8 cellular contexts compared by ENCODE assay signal in genomic region chr7:45768516-45769394, GRCh38.
A peak's percentile ranks its signal among the peaks of the same experiment; 100 is the strongest.
DNase-seq lines count a peak whose midpoint lies in the region; ATAC-seq and TF ChIP-seq lines count a peak whose summit lies in the region.
"Not testable (repeated sequence)": the region's sequence is repeated elsewhere in the genome, so short reads cannot be mapped to it uniquely, and the experiment has no call there.

No MANE protein-coding gene starts in this region.

- ATAC-seq in HG02623 (IDR thresholded peaks at IDR 0.05; ENCODE audit: unreplicated experiment) (peak; percentile 99), SK-N-SH treated with all-trans-retinoic acid at 6 μM for 48 hours (peak; percentile 100)

- not testable (repeated sequence) for H3K36me3 Mint-ChIP-seq in activated naive CD8-positive, alpha-beta T cell treated with anti-CD3 and anti-CD28 coated beads for 36 hours; osteocyte (ENCODE audit: unreplicated experiment)

- peak overlapping the region; percentile 74 for H3K4me3 ChIP-seq in thymus (ENCODE audit: low read length)

- H3K27ac Mint-ChIP-seq in activated naive CD8-positive, alpha-beta T cell treated with anti-CD3 and anti-CD28 coated beads for 36 hours, result peak overlapping the region; percentile 96
- peak overlapping the region; percentile 98 for H3K27ac Mint-ChIP-seq in osteocyte (ENCODE audit: unreplicated experiment)

- not testable (repeated sequence) for H3K27me3 Mint-ChIP-seq in activated naive CD8-positive, alpha-beta T cell treated with anti-CD3 and anti-CD28 coated beads for 36 hours; osteocyte (ENCODE audit: unreplicated experiment)

- WGBS in thymus, result under 1% methylated on average over 72 of the region's 72 CpGs

- not testable (repeated sequence) for TF ChIP-seq CTCF in GM10266 (IDR thresholded peaks at IDR 0.05; ENCODE audit: control insufficient read depth, insufficient read depth, low read depth, missing control alignments)
- TF ChIP-seq CTCF in osteocyte (IDR thresholded peaks at IDR 0.05), result peak; percentile 9

- not testable (repeated sequence) for H3K4me1 ChIP-seq in thymus (ENCODE audit: control insufficient read depth, insufficient read depth, low read length)

- H3K4me3 Mint-ChIP-seq in activated naive CD8-positive, alpha-beta T cell treated with anti-CD3 and anti-CD28 coated beads for 36 hours, result peak overlapping the region; percentile 89
- peak overlapping the region; percentile 88 for H3K4me3 Mint-ChIP-seq in osteocyte (ENCODE audit: unreplicated experiment)

- not testable (repeated sequence) for H3K9me3 Mint-ChIP-seq in activated naive CD8-positive, alpha-beta T cell treated with anti-CD3 and anti-CD28 coated beads for 36 hours; osteocyte (ENCODE audit: unreplicated experiment)

- H3K27ac ChIP-seq in thymus (ENCODE audit: low read depth), result peak overlapping the region; percentile 90

- intact Hi-C loops in head of caudate nucleus (cut with DNase I), result not testable (repeated sequence)

- DNase-seq in GM10266 (ENCODE audit: extremely low spot score) (peak; percentile 85), NCI-H1092 treated with DMSO at 0.1 percent for 48 hours (lab: John Stamatoyannopoulos, UW) (peak; percentile 97), head of caudate nucleus (peak; percentile 96 to 99 (median 98)), osteocyte (ENCODE audit: extremely low spot score, unreplicated experiment) (peak; percentile 99)
- DNase-seq in activated naive CD8-positive, alpha-beta T cell treated with anti-CD3 and anti-CD28 coated beads for 36 hours, result peak; percentile 98

- H3K9me3 ChIP-seq in thymus (ENCODE audit: control insufficient read depth), result not testable (repeated sequence)

- not testable (repeated sequence) for H3K27me3 ChIP-seq in thymus (ENCODE audit: control insufficient read depth, insufficient read depth)

- not testable (repeated sequence) for H3K4me1 Mint-ChIP-seq in activated naive CD8-positive, alpha-beta T cell treated with anti-CD3 and anti-CD28 coated beads for 36 hours
- H3K4me1 Mint-ChIP-seq in osteocyte (ENCODE audit: unreplicated experiment), result peaks cover 15% of the 10 kb centered on the region

- H3K36me3 ChIP-seq in thymus (ENCODE audit: control insufficient read depth, insufficient read depth), result not testable (repeated sequence)

TF ChIP-seq in SK-N-SH treated with all-trans-retinoic acid at 6 μM for 48 hours, 23 proteins besides CTCF, POLR2A, EP300 and RAD21:
- 0 out of 2 replicates have a peak, but pooled peaks have one; percentile 20 for TF ChIP-seq CSDC2 (CRISPR knock-in tag; IDR thresholded peaks at IDR 0.05)

Comparison
In these comparisons a context has a peak if more than half of its experiments do, and no peak if none do; other contexts are left out.
1. Peak in every context shown above with its lines: DNase-seq, ATAC-seq, H3K4me3 ChIP-seq and H3K27ac ChIP-seq.